ENCODE assay signal across 9 cellular contexts in genomic region chr10:112981553-112981952, GRCh38. TPM values are rescaled to one million over a fixed set of nuclear protein-coding genes. Genes with fewer than 3 reads are reported as not detected.
DNase-seq lines count a peak whose midpoint lies in the region; ATAC-seq, FAIRE-seq and TF ChIP-seq lines count a peak whose summit lies in the region.
"Had no signal": no experiment of that assay in that cellular context is flagged by ENCODE, and none has a peak within 500 bp of the region (broad histone marks: within the 10 kb centered on the region; RNA-seq: fewer than 3 reads in every experiment).

No MANE protein-coding gene starts in this region.

- H3K4me3 Mint-ChIP-seq in activated naive CD8-positive, alpha-beta T cell treated with anti-CD3 and anti-CD28 coated beads for 36 hours: no peak overlapping the region
- H3K4me3 Mint-ChIP-seq in Calu3 (ENCODE audit: low read depth, unreplicated experiment): no peak overlapping the region
- H3K4me3 Mint-ChIP-seq: brain had no signal

- peak; percentile 94 for ATAC-seq in GM19463 (IDR thresholded peaks at IDR 0.05; ENCODE audit: unreplicated experiment)
- peak; percentile 99 for ATAC-seq in HG03432 (IDR thresholded peaks at IDR 0.05; ENCODE audit: unreplicated experiment)

- no peak for TF ChIP-seq CTCF in Calu3 (IDR thresholded peaks at IDR 0.05; ENCODE audit: unreplicated experiment)

- no peaks in the 10 kb centered on the region for H3K9me3 Mint-ChIP-seq in activated naive CD8-positive, alpha-beta T cell treated with anti-CD3 and anti-CD28 coated beads for 36 hours
- H3K9me3 Mint-ChIP-seq in Calu3 (ENCODE audit: low read depth, unreplicated experiment): no peaks in the 10 kb centered on the region
- H3K9me3 Mint-ChIP-seq: brain had no signal

- no peaks in the 10 kb centered on the region for H3K36me3 Mint-ChIP-seq in activated naive CD8-positive, alpha-beta T cell treated with anti-CD3 and anti-CD28 coated beads for 36 hours
- no peaks in the 10 kb centered on the region for H3K36me3 Mint-ChIP-seq in Calu3 (ENCODE audit: insufficient read depth, unreplicated experiment)

- H3K27ac Mint-ChIP-seq in activated naive CD8-positive, alpha-beta T cell treated with anti-CD3 and anti-CD28 coated beads for 36 hours: no peak overlapping the region
- H3K27ac Mint-ChIP-seq in Calu3 (ENCODE audit: unreplicated experiment): no peak overlapping the region
- H3K27ac Mint-ChIP-seq: brain had no signal

- peaks cover 34% of the 10 kb centered on the region for H3K4me1 Mint-ChIP-seq in activated naive CD8-positive, alpha-beta T cell treated with anti-CD3 and anti-CD28 coated beads for 36 hours
- H3K4me1 Mint-ChIP-seq in Calu3 (ENCODE audit: low read depth, unreplicated experiment): peaks cover 18% of the 10 kb centered on the region

- DNase-seq in Daoy (ENCODE audit: low read depth): peak; percentile 66
- DNase-seq in activated naive CD8-positive, alpha-beta T cell treated with anti-CD3 and anti-CD28 coated beads for 36 hours: peak; percentile 47
- DNase-seq in frontal cortex (ENCODE audit: low spot score in 2 of 2): no peak
- DNase-seq in hepatic stellate cell (ENCODE audit: low spot score): no peak
- no peak for DNase-seq in NCI-H82 (lab: John Stamatoyannopoulos, UW)
- no peak for DNase-seq in Calu3

- BruUV-seq in Calu3 (replicated peaks; lab: Mats Ljungman, UMichigan): no TSS peak

- no peak for FAIRE-seq in frontal cortex (lab: Jason Lieb, UNC)

- peaks cover 90% of the 10 kb centered on the region for H3K27me3 Mint-ChIP-seq in activated naive CD8-positive, alpha-beta T cell treated with anti-CD3 and anti-CD28 coated beads for 36 hours
- H3K27me3 Mint-ChIP-seq in Calu3 (ENCODE audit: unreplicated experiment): no peaks in the 10 kb centered on the region

- CTCF ChIA-PET in Calu3 (lab: Charles Lee): no interaction called here

- intact Hi-C loops in Calu3 (cut with micrococcal nuclease; ENCODE audit: unreplicated experiment): no loop called here

RNA-seq across cellular contexts. Expression of gene TCF7L2, which starts 31.5 kb away (rescaled TPM):
- 0.60 and 1.9 TPM in 2 replicates for total RNA-seq in Daoy (2014; rRNA removed; shearing (Covaris generic))
- total RNA-seq in activated naive CD8-positive, alpha-beta T cell treated with anti-CD3 and anti-CD28 coated beads for 36 hours: 1 to 10 TPM; 1.1 to 1.5 TPM
- 0.82 TPM for total RNA-seq in frontal cortex
- 36.6 and 43.0 TPM in 2 replicates for total RNA-seq in Calu3 (2022)

Comparison
In these comparisons a context has a peak if more than half of its experiments do, and no peak if none do; other contexts are left out.
1. DNase-seq: peak in Daoy (single experiment) and activated naive CD8-positive, alpha-beta T cell treated with anti-CD3 and anti-CD28 coated beads for 36 hours (single experiment); none in frontal cortex (0 of 2), hepatic stellate cell (single experiment), NCI-H82 (single experiment) and Calu3 (single experiment).
2. RNA of gene TCF7L2, which starts 31.5 kb away (total RNA-seq): 36.6 to 43.0 TPM in Calu3; 0.60 to 1.9 TPM in Daoy, 1.1 to 1.5 TPM in activated naive CD8-positive, alpha-beta T cell treated with anti-CD3 and anti-CD28 coated beads for 36 hours and 0.82 TPM in frontal cortex (single experiment); every median in the first group is over 10 times any median in the second.